ENCODE assay signal across 8 cellular contexts in the genomic region with DNA sequence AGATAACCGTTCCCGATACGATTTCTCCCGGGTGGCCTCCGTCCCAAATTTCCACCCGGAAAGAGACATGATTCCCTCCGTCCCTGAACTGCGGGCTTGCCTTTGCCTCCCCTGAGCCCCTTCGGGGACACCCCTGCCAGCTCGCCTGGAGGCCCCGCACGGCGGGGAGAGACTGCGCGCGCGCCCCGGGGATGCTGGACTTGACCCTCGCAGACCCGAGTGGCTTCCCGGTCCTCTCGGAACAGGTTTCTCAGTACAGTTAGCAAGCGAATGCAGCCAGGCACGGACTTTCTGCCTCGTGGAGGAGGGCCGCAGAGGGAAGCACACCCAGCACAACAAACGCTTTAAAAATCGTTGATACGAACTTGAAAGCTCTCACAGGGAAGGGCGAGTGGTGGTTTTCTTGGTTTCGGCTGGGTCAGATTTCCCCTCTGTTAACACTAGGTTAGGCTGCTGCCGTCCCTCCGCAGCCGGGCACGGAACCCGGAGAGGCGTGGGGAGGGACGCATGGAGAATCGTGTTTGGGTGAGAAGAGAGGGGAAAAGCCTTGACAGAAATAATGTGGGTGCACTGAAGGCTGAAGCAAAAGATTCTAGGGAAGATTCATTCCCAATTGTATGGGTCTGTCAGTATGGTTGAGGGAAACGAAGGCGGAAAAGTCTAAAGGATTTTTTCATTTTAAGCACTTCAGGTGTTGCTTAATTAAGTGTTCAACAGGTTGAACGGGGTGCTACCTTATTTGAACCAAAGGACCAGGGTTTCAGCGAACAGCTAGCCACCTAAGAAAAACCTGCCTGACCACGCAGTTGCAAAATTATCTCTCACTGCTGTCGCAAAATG. TPM values are rescaled to one million over a fixed set of nuclear protein-coding genes. Genes with fewer than 3 reads are reported as not detected.
DNase-seq lines count a peak whose midpoint lies in the region; ATAC-seq and TF ChIP-seq lines count a peak whose summit lies in the region.

No MANE protein-coding gene starts in this region.

- H3K9me3 ChIP-seq in HCT116 (ENCODE audit: control insufficient read depth in 1 of 2, insufficient read depth in 1 of 2, low read depth in 1 of 2, low read length in 2 of 2) = no peaks in the 10 kb centered on the region
- no peaks in the 10 kb centered on the region for H3K9me3 ChIP-seq in lower lobe of right lung
- no peaks in the 10 kb centered on the region for H3K9me3 ChIP-seq in thymus (ENCODE audit: control insufficient read depth)

- H3K4me3 Mint-ChIP-seq in central memory CD8-positive, alpha-beta T cell = peak overlapping the region; percentile 72

- peak overlapping the region; percentile 49 for H3K9ac ChIP-seq in HCT116 (ENCODE audit: low read length)

- H3K27me3 ChIP-seq in HCT116 (ENCODE audit: insufficient read depth, low read length) = peaks cover 29% of the 10 kb centered on the region; the same call in 1 of the 2 replicates
- H3K27me3 ChIP-seq in lower lobe of right lung (ENCODE audit: low read depth) = peaks cover 42% of the 10 kb centered on the region
- peaks cover 37% of the 10 kb centered on the region for H3K27me3 ChIP-seq in thymus (ENCODE audit: control insufficient read depth, insufficient read depth)

- CTCF ChIA-PET in HCT116 (lab: Charles Lee) = interaction anchor here (2.1 kb wide), 1 partner anchor 34 kb away, joined by 6 read pairs; no protein-coding TSS in a partner anchor

- H4K20me1 ChIP-seq in HCT116 (ENCODE audit: insufficient read depth) = no peaks in the 10 kb centered on the region

- no peak overlapping the region for H3K27ac Mint-ChIP-seq in central memory CD8-positive, alpha-beta T cell (ENCODE audit: low read depth)

- H3K4me1 ChIP-seq in HCT116 (ENCODE audit: control insufficient read depth in 1 of 2, insufficient read depth in 2 of 2, low read length in 2 of 2) = peaks cover 5 to 12% of the 10 kb centered on the region in 2 experiments; a peak in 2 of 4 replicates
- H3K4me1 ChIP-seq in lower lobe of right lung = peaks cover 55% of the 10 kb centered on the region
- peaks cover 9% of the 10 kb centered on the region for H3K4me1 ChIP-seq in thymus (ENCODE audit: control insufficient read depth, insufficient read depth, low read length)

- H3K36me3 ChIP-seq in HCT116 (ENCODE audit: control insufficient read depth in 1 of 2, insufficient read depth in 2 of 2, low read length in 2 of 2) (no peaks in the 10 kb centered on the region), lower lobe of right lung (no peaks in the 10 kb centered on the region), thymus (ENCODE audit: control insufficient read depth, insufficient read depth) (no peaks in the 10 kb centered on the region)

- H2AFZ ChIP-seq in HCT116 (ENCODE audit: low read depth, low read length, poor library complexity, severe bottlenecking) = no peak overlapping the region

- intact Hi-C loops in HCT116 (cut with micrococcal nuclease) = loop anchor here (1.0 kb wide), 1 partner anchor 258 kb away; no protein-coding TSS in a partner anchor
- intact Hi-C loops in lower lobe of right lung (cut with DNase I) = no loop called here

- no peak for TF ChIP-seq CTCF in HCT116 (IDR thresholded peaks at IDR 0.05 in 2 of 3, conservative IDR thresholded peaks at IDR 0.05 in 1 of 3; ENCODE audit: borderline replicate concordance in 1 of 3, insufficient read depth in 1 of 3, low read depth in 2 of 3, low read length in 2 of 3)
- TF ChIP-seq CTCF in lower lobe of right lung (IDR thresholded peaks at IDR 0.05) = no peak

- POLR2A ChIA-PET in HCT116 (lab: Charles Lee) = no interaction called here

- H3K79me2 ChIP-seq in HCT116 (ENCODE audit: insufficient read depth, low read length) = no peaks in the 10 kb centered on the region

- whole genome bisulfite sequencing in thymus = 8% methylated on average over 45 of the region's 45 CpGs

- H3K9me3 Mint-ChIP-seq in central memory CD8-positive, alpha-beta T cell = no peaks in the 10 kb centered on the region

- peak; percentile 18 for DNase-seq in Daoy (ENCODE audit: low read depth)
- no peak for DNase-seq in HCT116 (ENCODE audit: low read depth, low spot score)
- DNase-seq in RPMI8226 = peak; percentile 56
- no peak for DNase-seq in central memory CD8-positive, alpha-beta T cell (ENCODE audit: low spot score in 2 of 2)
- DNase-seq in lower lobe of right lung = no peak
- DNase-seq in superior temporal gyrus (ENCODE audit: extremely low spot score) = no peak
- DNase-seq in cortex of kidney (lab: John Stamatoyannopoulos, UW) = no peak

- TF ChIP-seq POLR2A in HCT116 (IDR thresholded peaks at IDR 0.05; ENCODE audit: borderline replicate concordance, extremely low read depth, insufficient read depth, insufficient read length) = no peak

- BruUV-seq in HCT116 (replicated peaks; lab: Mats Ljungman, UMichigan) = TSS peak; percentile 50

- H3K4me3 ChIP-seq in HCT116 (replicated peaks in 1 of 2; ENCODE audit: low read depth in 1 of 2, low read length in 2 of 2) (peak overlapping the region; percentile 61 to 70), lower lobe of right lung (peak overlapping the region; percentile 58), thymus (ENCODE audit: low read length) (peak overlapping the region; percentile 58)

- peaks cover 92% of the 10 kb centered on the region for H3K27me3 Mint-ChIP-seq in central memory CD8-positive, alpha-beta T cell

- peaks cover 13% of the 10 kb centered on the region for H3K4me1 Mint-ChIP-seq in central memory CD8-positive, alpha-beta T cell

- ATAC-seq in HCT116 = peak; percentile 35
- no peak for ATAC-seq in central memory CD8-positive, alpha-beta T cell (replicated peaks; ENCODE audit: extremely low read depth, poor library complexity, severe bottlenecking)
- peak; percentile 29 to 51 for ATAC-seq in lower lobe of right lung

- peak overlapping the region; percentile 96 for H3K4me2 ChIP-seq in HCT116 (ENCODE audit: low read length)

- peaks cover 9% of the 10 kb centered on the region for H3K36me3 Mint-ChIP-seq in central memory CD8-positive, alpha-beta T cell (ENCODE audit: insufficient read depth)

- H3K27ac ChIP-seq in HCT116 (ENCODE audit: low read depth, low read length) = no peak overlapping the region
- no peak overlapping the region for H3K27ac ChIP-seq in lower lobe of right lung
- no peak overlapping the region for H3K27ac ChIP-seq in thymus (ENCODE audit: low read depth)

- RAD21 ChIA-PET in HCT116 (lab: Charles Lee; ENCODE audit: low non-redundant PET in 1 of 2, low total read pairs in 2 of 2, uncharacterized antibody in 2 of 2, unreplicated experiment in 2 of 2) = no interaction called here

- no peak for TF ChIP-seq RAD21 in HCT116 (IDR thresholded peaks at IDR 0.05; ENCODE audit: low read depth)

- H3K9me2 ChIP-seq in HCT116 (ENCODE audit: insufficient read depth) = no peaks in the 10 kb centered on the region

TF ChIP-seq in HCT116, 20 proteins besides CTCF, POLR2A, EP300 and RAD21:
- TF ChIP-seq EZH2phosphoT487 (IDR thresholded peaks at IDR 0.05; ENCODE audit: borderline replicate concordance) (0 out of 2 replicates have a peak, but pooled peaks have one; percentile 39), EZH2 (IDR thresholded peaks at IDR 0.05) (peak; percentile 84; the same call in 1 of the 2 replicates), CEBPB (IDR thresholded peaks at IDR 0.05; ENCODE audit: low read depth) (no peak)

RNA-seq across cellular contexts. Expression of a gene that starts 0.9 kb away (rescaled TPM):
- total RNA-seq in Daoy (2014; rRNA removed; shearing (Covaris generic)) = 2.9 and 3.5 TPM in 2 replicates
- total RNA-seq in HCT116 (2021; ENCODE audit: unreplicated experiment) (3.2 TPM), lower lobe of right lung (3.9 TPM)
- polyA plus RNA-seq in HCT116 (2012) = 1.4 and 2.2 TPM in 2 replicates
- polyA plus RNA-seq in thymus = 3.6 TPM

Comparison
In these comparisons a context has a peak if more than half of its experiments do, and no peak if none do; other contexts are left out.
1. DNase-seq: peak in Daoy (single experiment) and RPMI8226 (single experiment); none in HCT116 (single experiment), central memory CD8-positive, alpha-beta T cell (0 of 2), lower lobe of right lung (single experiment), superior temporal gyrus (single experiment) and cortex of kidney (single experiment).
2. Peak in every context shown above with its lines, with median percentiles within 50 percentile points of each other: H3K4me3 ChIP-seq.